5 cellular contexts compared by ENCODE assay signal in genomic region chr17:32887410-32887809, GRCh38. TPM values are rescaled to one million over a fixed set of nuclear protein-coding genes. Genes with fewer than 3 reads are reported as not detected.
"Had no signal": no experiment of that assay in that cellular context is flagged by ENCODE, and none has a peak within 500 bp of the region (broad histone marks: within the 10 kb centered on the region; RNA-seq: fewer than 3 reads in every experiment).

No MANE protein-coding gene starts in this region.

RNA-seq across cellular contexts. Expression of gene TMEM98, which starts 40.5 kb away (rescaled TPM):
- total RNA-seq: activated B cell treated with CpG ODN at 0.5 μM for 24 hours; activated CD8-positive, alpha-beta memory T cell treated with anti-CD3 and anti-CD28 coated beads for 36 hours; activated CD8-positive, alpha-beta T cell treated with anti-CD3 and anti-CD28 coated beads for 36 hours; activated CD8-positive, alpha-beta T cell treated with anti-CD3 and anti-CD28 coated beads, Interleukin-2, amount 10 ng/mL, durations not matched to agents 7 days and 5 days; T-helper 17 cell had no signal
